In the genomic region with DNA sequence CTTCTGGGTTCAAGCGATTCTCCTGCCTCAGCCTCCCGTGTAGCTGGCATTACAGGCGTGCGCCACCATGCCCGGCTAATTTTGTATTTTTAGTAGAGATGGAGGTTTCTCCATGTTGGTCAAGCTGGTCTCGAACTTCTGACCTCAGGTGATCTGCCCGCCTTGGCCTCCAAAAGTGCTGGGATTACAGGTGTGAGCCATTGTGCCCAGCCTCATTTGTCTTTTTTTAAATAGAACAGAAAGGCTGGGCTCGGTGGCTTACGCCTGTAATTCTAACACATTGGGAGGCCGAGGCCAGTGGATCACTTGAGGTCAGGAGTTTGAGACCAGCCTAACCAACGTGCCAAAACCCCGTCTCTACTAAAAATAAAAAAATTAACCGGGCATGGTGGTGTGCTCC, we compare ENCODE assay signal across 8 cellular contexts. TPM values are rescaled to one million over a fixed set of nuclear protein-coding genes. Genes with fewer than 3 reads are reported as not detected.
"Had no signal": no experiment of that assay in that cellular context is flagged by ENCODE, and none has a peak within 500 bp of the region (broad histone marks: within the 10 kb centered on the region; RNA-seq: fewer than 3 reads in every experiment).

No MANE protein-coding gene starts in this region.

RNA-seq across cellular contexts. Expression of a gene that starts 5.7 kb away (rescaled TPM):
- total RNA-seq: cerebellum, esophagus squamous epithelium, left colon, lung, mononuclear cell, SK-MEL-5, thyroid gland, vagina had no signal
